ENCODE assay signal across 2 cellular contexts in the genomic region with DNA sequence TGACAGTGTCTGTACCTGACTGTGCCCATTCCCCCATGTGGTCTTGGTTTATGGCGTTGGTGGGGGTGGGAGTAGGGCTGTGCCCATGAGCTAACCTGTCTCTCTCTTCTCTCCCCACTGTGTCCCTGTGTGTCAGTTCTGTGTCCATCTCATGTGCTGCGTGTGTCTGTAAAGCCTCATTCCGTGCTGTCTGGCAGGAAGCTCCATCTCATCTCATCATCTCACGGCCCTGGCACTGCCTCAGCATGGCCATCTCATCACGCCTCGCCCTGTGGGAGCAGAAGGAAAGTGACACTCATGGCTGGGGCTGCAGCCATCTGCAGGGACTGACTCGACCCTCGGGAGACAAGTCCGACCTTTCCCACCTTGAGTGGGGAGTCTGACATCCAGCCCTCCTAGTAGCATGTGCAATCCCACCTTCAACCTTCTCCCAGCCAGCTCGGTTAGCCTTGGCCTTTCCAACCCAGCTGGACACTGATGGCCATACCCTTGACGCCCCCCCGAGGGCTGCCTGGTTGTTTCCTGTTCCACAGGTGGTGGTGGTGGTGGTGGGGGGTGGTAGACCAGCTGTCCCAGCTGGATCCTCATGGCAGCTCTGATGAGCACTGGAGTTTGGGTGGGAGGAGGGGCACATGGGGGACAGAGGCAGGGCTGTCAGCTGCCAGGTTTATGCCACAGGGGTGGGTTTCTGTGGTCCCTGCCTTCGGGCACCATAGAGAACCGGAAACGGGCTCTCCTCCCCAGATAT.
TF ChIP-seq lines count a peak whose summit lies in the region.

No MANE protein-coding gene starts in this region.

TF ChIP-seq in H1, 55 proteins besides CTCF, POLR2A, EP300 and RAD21:
- TF ChIP-seq BRCA1 (IDR thresholded peaks at IDR 0.05; ENCODE audit: low read depth, low read length) = no peak
- no peak for TF ChIP-seq SP4 (IDR thresholded peaks at IDR 0.05; ENCODE audit: low read length)
- no peak for TF ChIP-seq RNF2 (IDR thresholded peaks at IDR 0.05; ENCODE audit: borderline replicate concordance, low read depth, low read length, missing control alignments, poor library complexity, severe bottlenecking)

TF ChIP-seq in HepG2, 621 proteins besides CTCF, POLR2A, EP300 and RAD21:
- no peak for TF ChIP-seq ZNF496 (CRISPR knock-in tag; IDR thresholded peaks at IDR 0.05; ENCODE audit: insufficient replicate concordance)
- 0 out of 2 replicates have a peak, but pooled peaks have one; percentile 31 for TF ChIP-seq RARA (CRISPR knock-in tag; IDR thresholded peaks at IDR 0.05)
